In genomic region chr2:69582582-69583176, GRCh38 we compare ENCODE assay signal across 9 cellular contexts.
DNase-seq lines count a peak whose midpoint lies in the region; ATAC-seq and TF ChIP-seq lines count a peak whose summit lies in the region.
"Had no signal": no experiment of that assay in that cellular context is flagged by ENCODE, and none has a peak within 500 bp of the region (broad histone marks: within the 10 kb centered on the region; RNA-seq: fewer than 3 reads in every experiment).

No MANE protein-coding gene starts in this region.

- no peaks in the 10 kb centered on the region for H3K36me3 ChIP-seq in spleen

- H3K4me3 ChIP-seq in spleen = no peak overlapping the region

- peak overlapping the region; percentile 25 for H3K4me3 Mint-ChIP-seq in T-helper 1 cell treated with Interleukin-12 subunit alpha and Interleukin-12 subunit beta and Interleukin-4 antibody, amounts not matched to agents 30 μg/mL and 1 μg/mL, for 36 hours

- H3K4me1 ChIP-seq in spleen = peaks cover 3 to 98% (median 41%) of the 10 kb centered on the region in 6 donors

- H3K4me1 Mint-ChIP-seq in T-helper 1 cell treated with Interleukin-12 subunit alpha and Interleukin-12 subunit beta and Interleukin-4 antibody, amounts not matched to agents 30 μg/mL and 1 μg/mL, for 36 hours (ENCODE audit: low read depth) = peaks cover 55% of the 10 kb centered on the region

- H3K9me3 ChIP-seq in spleen = no peaks in the 10 kb centered on the region

- H3K36me3 Mint-ChIP-seq in T-helper 1 cell treated with Interleukin-12 subunit alpha and Interleukin-12 subunit beta and Interleukin-4 antibody, amounts not matched to agents 30 μg/mL and 1 μg/mL, for 36 hours (ENCODE audit: low read depth) = peaks cover 9% of the 10 kb centered on the region

- DNase-seq in T-helper 1 cell (no peak), RPMI8226 (peak; percentile 88), Right ventricle myocardium superior (no peak), spleen (no peak), cerebellar nuclear complex (lab: John Stamatoyannopoulos, UW) (no peak), NCI-H146 treated with DMSO at 0.1 percent for 48 hours (lab: John Stamatoyannopoulos, UW; ENCODE audit: unreplicated experiment) (no peak)
- DNase-seq: anterior cingulate cortex had no signal

- TF ChIP-seq CTCF in spleen (IDR thresholded peaks at IDR 0.05 in 8 of 11, conservative IDR thresholded peaks at IDR 0.05 in 3 of 11) = no peak

- no peak for TF ChIP-seq POLR2A in spleen (IDR thresholded peaks at IDR 0.05)

- H3K27ac Mint-ChIP-seq in T-helper 1 cell treated with Interleukin-12 subunit alpha and Interleukin-12 subunit beta and Interleukin-4 antibody, amounts not matched to agents 30 μg/mL and 1 μg/mL, for 36 hours = no peak overlapping the region

- H3K9me3 Mint-ChIP-seq in T-helper 1 cell treated with Interleukin-12 subunit alpha and Interleukin-12 subunit beta and Interleukin-4 antibody, amounts not matched to agents 30 μg/mL and 1 μg/mL, for 36 hours = no peaks in the 10 kb centered on the region

- peak overlapping the region in 5 of 8 donors; percentile 39 to 71 (median 55) for H3K27ac ChIP-seq in spleen

- H3K27me3 Mint-ChIP-seq in T-helper 1 cell treated with Interleukin-12 subunit alpha and Interleukin-12 subunit beta and Interleukin-4 antibody, amounts not matched to agents 30 μg/mL and 1 μg/mL, for 36 hours (ENCODE audit: low read depth) = no peaks in the 10 kb centered on the region

- intact Hi-C loops in Right ventricle myocardium superior (cut with DNase I) = no loop called here
- intact Hi-C loops in spleen (cut with DNase I; ENCODE audit: low total_unique reads) = no loop called here

- ATAC-seq in Right ventricle myocardium superior (ENCODE audit: poor library complexity) (peak; percentile 74), HG02884 (IDR thresholded peaks at IDR 0.05; ENCODE audit: unreplicated experiment) (no peak)

- no peaks in the 10 kb centered on the region for H3K27me3 ChIP-seq in spleen (replicated peaks in 1 of 7)

- WGBS in spleen, 5 donors = 14 to 26% (median 19%) methylated on average over 3 of the region's 3 CpGs
